ENCODE assay signal across 8 cellular contexts in genomic region chrX:66638591-66639500, GRCh38. TPM values are rescaled to one million over a fixed set of nuclear protein-coding genes. Genes with fewer than 3 reads are reported as not detected.
DNase-seq lines count a peak whose midpoint lies in the region; ATAC-seq, FAIRE-seq and TF ChIP-seq lines count a peak whose summit lies in the region.

Gene EDA2R (minus strand): TSS chrX:66639078. CDS start chrX:66616020, 23,058 bp downstream.

- H3K4me2 ChIP-seq in A549: peak within 1 kb of the TSS; percentile 91
- peak within 1 kb of the TSS; percentile 27 for H3K4me2 ChIP-seq in SU-DHL-6 (ENCODE audit: low read depth, low read length, poor library complexity, severe bottlenecking)

- peak within 1 kb of the TSS; percentile 79 for H3K4me3 ChIP-seq in A549
- no peak within 1 kb of the TSS for H3K4me3 ChIP-seq in SU-DHL-6 (ENCODE audit: insufficient read depth, low read length, poor library complexity, severe bottlenecking)
- H3K4me3 ChIP-seq in coronary artery: peak within 1 kb of the TSS; percentile 71
- no peak within 1 kb of the TSS for H3K4me3 ChIP-seq in lung

- POLR2A ChIA-PET in A549 (lab: Yijun Ruan, JAX): interaction anchor here (0.5 to 0.6 kb wide), 2 partner anchors 20 to 89 kb away, joined by 3 read pairs; no protein-coding TSS in a partner anchor

- peak within 1 kb of the TSS; percentile 74 to 79 for H3K4me3 Mint-ChIP-seq in stimulated activated naive B cell treated with anti-CD40 and anti-IgM and Interleukin-4, amounts not matched to agents 10 μg/mL and 1 μg/mL and 100 μg/mL, for 72 hours

- H3K27ac ChIP-seq in A549 (peak within 1 kb of the TSS; percentile 91 to 95), SU-DHL-6 (ENCODE audit: low read depth, low read length) (no peak within 1 kb of the TSS), coronary artery (peak within 1 kb of the TSS in 1 of 2 donors; percentile 56), lung (ENCODE audit: low read depth in 1 of 2, low read length in 1 of 2) (no peak within 1 kb of the TSS)

- no peak within 1 kb of the TSS for H2AFZ ChIP-seq in SU-DHL-6 (ENCODE audit: low read depth, low read length, severe bottlenecking)

- peak; percentile 92 for FAIRE-seq in A549 (lab: Jason Lieb, UNC)

- TF ChIP-seq POLR2A in A549 (IDR thresholded peaks at IDR 0.05; ENCODE audit: low read length): peak; percentile 32; the same call in 1 of the 2 replicates

- peak within 1 kb of the TSS; percentile 26; the same call in 1 of the 2 replicates for H3K9ac ChIP-seq in SU-DHL-6 (ENCODE audit: low read length)

- peak; percentile 54 to 88 for DNase-seq in A549 (ENCODE audit: low read depth in 1 of 2, low spot score in 1 of 2)
- no peak for DNase-seq in coronary artery (ENCODE audit: low spot score)
- DNase-seq in lung (ENCODE audit: low spot score): peak; percentile 38
- DNase-seq in stimulated activated naive B cell treated with anti-CD40 and anti-IgM and Interleukin-4, amounts not matched to agents 10 μg/mL and 1 μg/mL and 100 μg/mL, for 72 hours: peak; percentile 18
- no peak for DNase-seq in activated gamma-delta T cell treated with Interleukin-2 at 50 U/mL for 16 hours

- TF ChIP-seq EP300 in A549 (IDR thresholded peaks at IDR 0.05): no peak

- H3K9me2 ChIP-seq in SU-DHL-6 (replicated peaks; ENCODE audit: insufficient read depth, low read length): no peaks in the 10 kb centered on the region

- H3K36me3 Mint-ChIP-seq in stimulated activated naive B cell treated with anti-CD40 and anti-IgM and Interleukin-4, amounts not matched to agents 10 μg/mL and 1 μg/mL and 100 μg/mL, for 72 hours: no peaks in the 10 kb centered on the region

- H3K4me1 ChIP-seq in A549 (peaks cover 46% of the 10 kb centered on the region), lung (ENCODE audit: control insufficient read depth in 2 of 2, insufficient read depth in 2 of 2, low read length in 2 of 2) (no peaks in the 10 kb centered on the region)

- H3K9me3 ChIP-seq in A549: no peaks in the 10 kb centered on the region
- no peaks in the 10 kb centered on the region for H3K9me3 ChIP-seq in SU-DHL-6 (ENCODE audit: insufficient read depth, low read length)
- no peaks in the 10 kb centered on the region for H3K9me3 ChIP-seq in lung (ENCODE audit: control insufficient read depth in 2 of 2, insufficient read depth in 1 of 2, low read length in 1 of 2)

- H4K20me1 ChIP-seq in SU-DHL-6 (ENCODE audit: low read depth, low read length): no peaks in the 10 kb centered on the region

- H3K27me3 Mint-ChIP-seq in stimulated activated naive B cell treated with anti-CD40 and anti-IgM and Interleukin-4, amounts not matched to agents 10 μg/mL and 1 μg/mL and 100 μg/mL, for 72 hours: peaks cover 0 to 8% of the 10 kb centered on the region in 2 donors

- H3K27me3 ChIP-seq in SU-DHL-6 (ENCODE audit: low read length) (no peaks in the 10 kb centered on the region), lung (ENCODE audit: control insufficient read depth, insufficient read depth) (no peaks in the 10 kb centered on the region)

- CTCF ChIA-PET in A549 (lab: Yijun Ruan, JAX): interaction anchor here (1.3 kb wide), 1 partner anchor 90 kb away, joined by 8 read pairs; no protein-coding TSS in a partner anchor

- no peaks in the 10 kb centered on the region for H3K36me3 ChIP-seq in SU-DHL-6 (ENCODE audit: low read length)
- H3K36me3 ChIP-seq in lung (ENCODE audit: control insufficient read depth in 2 of 2, insufficient read depth in 2 of 2, low read length in 2 of 2): no peaks in the 10 kb centered on the region

- no peaks in the 10 kb centered on the region for H3K79me2 ChIP-seq in SU-DHL-6 (ENCODE audit: insufficient read depth, low read length)

- H3K27ac Mint-ChIP-seq in stimulated activated naive B cell treated with anti-CD40 and anti-IgM and Interleukin-4, amounts not matched to agents 10 μg/mL and 1 μg/mL and 100 μg/mL, for 72 hours: peak within 1 kb of the TSS; percentile 56

- no peak for TF ChIP-seq RAD21 in A549 (conservative IDR thresholded peaks at IDR 0.05 in 1 of 2, IDR thresholded peaks at IDR 0.05 in 1 of 2)

- 3% methylated on average over 11 of the region's 32 CpGs for WGBS in A549 (ENCODE audit: missing lambda C conversion rate)
- WGBS in lung, 2 donors: 3 to 34% methylated on average over 24 to 32 of the region's 32 CpGs

- no peaks in the 10 kb centered on the region for H3K9me3 Mint-ChIP-seq in stimulated activated naive B cell treated with anti-CD40 and anti-IgM and Interleukin-4, amounts not matched to agents 10 μg/mL and 1 μg/mL and 100 μg/mL, for 72 hours

- peaks cover 7 to 16% of the 10 kb centered on the region in 2 donors for H3K4me1 Mint-ChIP-seq in stimulated activated naive B cell treated with anti-CD40 and anti-IgM and Interleukin-4, amounts not matched to agents 10 μg/mL and 1 μg/mL and 100 μg/mL, for 72 hours

- TF ChIP-seq CTCF in A549 (IDR thresholded peaks at IDR 0.05) (no peak), SU-DHL-6 (IDR thresholded peaks at IDR 0.05; ENCODE audit: insufficient read depth, low read length, poor library complexity, severe bottlenecking) (no peak), coronary artery (IDR thresholded peaks at IDR 0.05) (no peak), lung (IDR thresholded peaks at IDR 0.05; ENCODE audit: control extremely low read depth, extremely low read depth) (no peak)

- ATAC-seq in A549 (peak; percentile 91 to 95), GM18519 (IDR thresholded peaks at IDR 0.05; ENCODE audit: low FRiP score, unreplicated experiment) (peak; percentile 96), HG02938 (IDR thresholded peaks at IDR 0.05; ENCODE audit: unreplicated experiment) (peak; percentile 92), lung (ENCODE audit: insufficient read depth, low FRiP score) (peak; percentile 79)
- ATAC-seq in stimulated activated naive B cell treated with anti-CD40 and anti-IgM and Interleukin-4, amounts not matched to agents 10 μg/mL and 1 μg/mL and 100 μg/mL, for 72 hours (replicated peaks): peak; percentile 93 to 94

- no peaks in the 10 kb centered on the region for H3F3A ChIP-seq in SU-DHL-6 (ENCODE audit: insufficient read depth)

TF ChIP-seq in A549, 52 proteins besides CTCF, POLR2A, EP300 and RAD21:
- TF ChIP-seq MAX (IDR thresholded peaks at IDR 0.05) (peak; percentile 75), GATA3 (IDR thresholded peaks at IDR 0.05; ENCODE audit: borderline replicate concordance) (no peak), HDAC2 (IDR thresholded peaks at IDR 0.05) (no peak), JUN (IDR thresholded peaks at IDR 0.05) (0 out of 5 replicates have a peak, but pooled peaks of 1 of the 2 experiments have one; percentile 36), TP53 (CRISPR knock-in tag; IDR thresholded peaks at IDR 0.05) (peak; percentile 82; the same call in 1 of the 2 replicates)

RNA-seq across cellular contexts. Expression of gene EDA2R, which starts in this region (rescaled TPM):
- polyA plus RNA-seq in A549 (2011; rRNA removed) (26.8 and 29.0 TPM in 2 replicates), A549 (2017; fragmentation: RNase III; extraction: RNeasy Plus Mini Kit Qiagen cat#74134 plus additional on column Dnase treatment) (13.0 to 13.7 TPM (median 13.7 TPM) in 3 replicates), lung (under 1 TPM; 0.27 to 0.51 TPM)
- 3.6 and 4.2 TPM in 2 replicates for polyA plus RNA-seq in A549 (2012; cell fraction: cytosol; rRNA removed)
- 5.1 and 7.2 TPM in 2 replicates for polyA plus RNA-seq in A549 (2012; cell fraction: nucleus; rRNA removed)
- polyA minus RNA-seq in A549 (2011; rRNA and poly(A)+ RNA removed): 39.8 and 42.7 TPM in 2 replicates
- total RNA-seq in lung: 1 to 10 TPM in 1 of 2 donors, under 1 TPM in 1; 0.23 to 1.9 TPM

Comparison
In these comparisons a context has a peak if more than half of its experiments do, and no peak if none do; other contexts are left out.
1. DNase-seq: peak in A549 (2 of 2), lung (single experiment) and stimulated activated naive B cell treated with anti-CD40 and anti-IgM and Interleukin-4, amounts not matched to agents 10 μg/mL and 1 μg/mL and 100 μg/mL, for 72 hours (single experiment); none in coronary artery (single experiment) and activated gamma-delta T cell treated with Interleukin-2 at 50 U/mL for 16 hours (single experiment).
2. H3K27ac ChIP-seq: peak in A549 (2 of 2); none in SU-DHL-6 (single experiment) and lung (0 of 2).
3. H3K4me3 ChIP-seq: peak in A549 (single experiment) and coronary artery (single experiment); none in SU-DHL-6 (single experiment) and lung (single experiment).
4. Peak in every context shown above with its lines, with median percentiles within 50 percentile points of each other: ATAC-seq.